Comparison of ENCODE assay signal across 23 cellular contexts in genomic region chr17:20214807-20215206, GRCh38.
"Had no signal": no experiment of that assay in that cellular context is flagged by ENCODE, and none has a peak within 500 bp of the region (broad histone marks: within the 10 kb centered on the region; RNA-seq: fewer than 3 reads in every experiment).

No MANE protein-coding gene starts in this region.

- H3K27ac ChIP-seq: ascending aorta, brain microvascular endothelial cell, coronary artery, epithelial cell of prostate, gastroesophageal sphincter, heart left ventricle, lower lobe of right lung, parathyroid adenoma, right lobe of liver, tibial artery, WERI-Rb-1 had no signal

- H3K9me3 ChIP-seq: gastroesophageal sphincter, lower lobe of right lung, right lobe of liver had no signal

- H3K4me1 ChIP-seq: gastroesophageal sphincter, heart left ventricle, lower lobe of right lung, parathyroid adenoma, right lobe of liver had no signal

- H3K27ac Mint-ChIP-seq: activated CD8-positive, alpha-beta T cell treated with anti-CD3 and anti-CD28 coated beads, Interleukin-2, amount 10 ng/mL, durations not matched to agents 7 days and 5 days; activated naive CD4-positive, alpha-beta T cell treated with anti-CD3 and anti-CD28 coated beads, Interleukin-2, amount 50 U/mL, for 72 hours; T-cell; T-helper 2 cell treated with Interferon-gamma antibody and Interleukin-4, amounts not matched to agents 5 μg/mL and 100 μg/mL, for 36 hours had no signal

- H3K27me3 Mint-ChIP-seq: central memory CD8-positive, alpha-beta T cell; natural killer cell treated with Interleukin-12 subunit alpha and Interleukin-12 subunit beta and Interleukin-15 and Interleukin-18, amount 100 ng/mL, for 72 hours; T-cell had no signal

- H3K36me3 Mint-ChIP-seq: natural killer cell treated with Interleukin-12 subunit alpha and Interleukin-12 subunit beta and Interleukin-15 and Interleukin-18, amount 100 ng/mL, for 72 hours had no signal

- H3K36me3 ChIP-seq: brain microvascular endothelial cell, lower lobe of right lung, right lobe of liver, tibial artery had no signal

- H3K9me3 Mint-ChIP-seq: activated naive CD4-positive, alpha-beta T cell treated with anti-CD3 and anti-CD28 coated beads, Interleukin-2, amount 50 U/mL, for 72 hours; central memory CD8-positive, alpha-beta T cell; natural killer cell treated with Interleukin-12 subunit alpha and Interleukin-12 subunit beta and Interleukin-15 and Interleukin-18, amount 100 ng/mL, for 72 hours; T-helper 2 cell treated with Interferon-gamma antibody and Interleukin-4, amounts not matched to agents 5 μg/mL and 100 μg/mL, for 36 hours had no signal

- H3K4me1 Mint-ChIP-seq: central memory CD8-positive, alpha-beta T cell; T-cell had no signal

- H3K4me3 Mint-ChIP-seq: activated CD8-positive, alpha-beta T cell treated with anti-CD3 and anti-CD28 coated beads, Interleukin-2, amount 10 ng/mL, durations not matched to agents 7 days and 5 days; central memory CD8-positive, alpha-beta T cell; natural killer cell treated with Interleukin-12 subunit alpha and Interleukin-12 subunit beta and Interleukin-15 and Interleukin-18, amount 100 ng/mL, for 72 hours; T-cell; T-helper 2 cell treated with Interferon-gamma antibody and Interleukin-4, amounts not matched to agents 5 μg/mL and 100 μg/mL, for 36 hours had no signal

- H3K27me3 ChIP-seq: ascending aorta, brain microvascular endothelial cell, gastroesophageal sphincter, heart left ventricle, right lobe of liver, tibial artery had no signal

- DNase-seq: activated CD4-positive, alpha-beta T cell treated with anti-CD3 and anti-CD28 coated beads for 1 hour; activated CD4-positive, alpha-beta T cell treated with anti-CD3 and anti-CD28 coated beads, Interleukin-2, amount 50 U/mL, for 1 hour; activated CD8-positive, alpha-beta T cell treated with anti-CD3 and anti-CD28 coated beads, Interleukin-2, amount 10 ng/mL, durations not matched to agents 7 days and 5 days; activated gamma-delta T cell treated with Interleukin-2 at 50 U/mL for 16 hours; activated T-cell treated with anti-CD3 and anti-CD28 coated beads, Interleukin-2, amount 50 U/mL, for 1 hour; brain microvascular endothelial cell; heart left ventricle; lower lobe of right lung; right lobe of liver; stimulated activated naive CD4-positive, alpha-beta T cell; T-cell; tibial artery; WERI-Rb-1 had no signal

- H3K4me3 ChIP-seq: ascending aorta, coronary artery, gastroesophageal sphincter, heart left ventricle, lower lobe of right lung, right lobe of liver, skin epidermis, tibial artery had no signal
